In the genomic region with DNA sequence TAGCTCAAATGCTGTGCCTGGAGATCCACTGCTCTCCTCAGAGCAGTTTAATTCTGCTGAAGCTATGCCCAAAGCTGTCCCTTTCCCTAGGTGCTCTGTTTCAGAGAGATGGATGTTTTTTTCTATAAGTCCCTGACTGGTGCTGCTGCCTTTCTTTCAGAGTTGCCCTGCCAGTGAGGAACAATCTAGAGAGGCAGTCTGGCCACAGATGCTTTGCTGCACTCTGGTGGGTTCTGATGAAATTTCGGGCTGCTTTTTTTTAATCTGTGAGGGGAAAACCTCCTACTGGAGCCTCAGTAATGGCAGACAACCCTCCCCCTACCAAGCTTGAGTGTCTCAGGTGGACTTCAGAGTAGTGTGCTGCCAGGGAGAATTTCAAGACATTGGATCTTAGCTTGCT, we compare ENCODE assay signal across 24 cellular contexts.
"Had no signal": no experiment of that assay in that cellular context is flagged by ENCODE, and none has a peak within 500 bp of the region (broad histone marks: within the 10 kb centered on the region; RNA-seq: fewer than 3 reads in every experiment).

No MANE protein-coding gene starts in this region.

- ATAC-seq: activated CD4-positive, alpha-beta T cell treated with anti-CD3 and anti-CD28 coated beads for 36 hours; activated T-cell treated with anti-CD3 and anti-CD28 coated beads, Interleukin-2, amount 50 U/mL, for 72 hours; T-cell had no signal

- H3K27ac Mint-ChIP-seq: activated CD4-positive, alpha-beta memory T cell treated with anti-CD3 and anti-CD28 coated beads, Interleukin-2, amount 10 ng/mL, durations not matched to agents 7 days and 5 days; activated CD4-positive, alpha-beta T cell treated with anti-CD3 and anti-CD28 coated beads for 36 hours; activated naive CD8-positive, alpha-beta T cell treated with anti-CD3 and anti-CD28 coated beads, Interleukin-2, amount 10 ng/mL, durations not matched to agents 7 days and 5 days; activated T-cell treated with anti-CD3 and anti-CD28 coated beads, Interleukin-2, amount 50 U/mL, for 72 hours; activated T-helper 2 cell treated with anti-CD3 and anti-CD28 coated beads, Interferon-gamma antibody, Interleukin-2, Interleukin-4, amounts not matched to agents 10 μg/mL and 5 μg/mL and 100 μg/mL, durations not matched to agents 14 hours and 24 hours and 36 hours; IgD-negative memory B cell; T-cell had no signal

- H3K9me3 ChIP-seq: breast epithelium had no signal

- H3K4me3 Mint-ChIP-seq: activated CD4-positive, alpha-beta memory T cell treated with anti-CD3 and anti-CD28 coated beads, Interleukin-2, amount 10 ng/mL, durations not matched to agents 7 days and 5 days; activated CD4-positive, alpha-beta T cell treated with anti-CD3 and anti-CD28 coated beads for 36 hours; activated naive CD8-positive, alpha-beta T cell treated with anti-CD3 and anti-CD28 coated beads, Interleukin-2, amount 10 ng/mL, durations not matched to agents 7 days and 5 days; activated T-cell treated with anti-CD3 and anti-CD28 coated beads, Interleukin-2, amount 50 U/mL, for 72 hours; IgD-negative memory B cell; T-cell had no signal

- H3K27ac ChIP-seq: breast epithelium, KMS-11, VCaP had no signal

- H3K27me3 Mint-ChIP-seq: activated CD4-positive, alpha-beta memory T cell treated with anti-CD3 and anti-CD28 coated beads, Interleukin-2, amount 10 ng/mL, durations not matched to agents 7 days and 5 days; activated CD4-positive, alpha-beta T cell treated with anti-CD3 and anti-CD28 coated beads for 36 hours; activated naive CD8-positive, alpha-beta T cell treated with anti-CD3 and anti-CD28 coated beads, Interleukin-2, amount 10 ng/mL, durations not matched to agents 7 days and 5 days; IgD-negative memory B cell; T-cell had no signal

- DNase-seq: activated CD4-positive, alpha-beta memory T cell treated with anti-CD3 and anti-CD28 coated beads, Interleukin-2, amount 10 ng/mL, durations not matched to agents 7 days and 5 days; activated CD4-positive, alpha-beta T cell treated with anti-CD3 and anti-CD28 coated beads for 36 hours; activated CD4-positive, alpha-beta T cell treated with anti-CD3 and anti-CD28 coated beads, Interleukin-2, amount 50 U/mL, for 1 hour; activated CD8-positive, alpha-beta memory T cell treated with anti-CD3 and anti-CD28 coated beads, Interleukin-2, amount 50 U/mL, for 4 hours; activated naive CD4-positive, alpha-beta T cell treated with anti-CD3 and anti-CD28 coated beads, Interleukin-2, amount 50 U/mL, for 16 hours; activated naive CD8-positive, alpha-beta T cell treated with anti-CD3 and anti-CD28 coated beads, Interleukin-2, amount 10 ng/mL, durations not matched to agents 7 days and 5 days; activated T-cell treated with anti-CD3 and anti-CD28 coated beads, Interleukin-2, amount 50 U/mL, for 72 hours; aorta; NCI-H1092; NCI-H1417 treated with DMSO at 0.1 percent for 48 hours; NCI-H1694; NCI-H2029; NCI-H345; NCI-H510A; NCI-H526 treated with DMSO at 0.1 percent for 48 hours; NCI-H82; SIG-M5; T-cell; T1000 had no signal

- H3K4me1 ChIP-seq: breast epithelium had no signal

- H3K36me3 ChIP-seq: breast epithelium had no signal

- H3K4me3 ChIP-seq: breast epithelium had no signal

- H3K9me3 Mint-ChIP-seq: activated CD4-positive, alpha-beta memory T cell treated with anti-CD3 and anti-CD28 coated beads, Interleukin-2, amount 10 ng/mL, durations not matched to agents 7 days and 5 days; activated T-cell treated with anti-CD3 and anti-CD28 coated beads, Interleukin-2, amount 50 U/mL, for 72 hours; IgD-negative memory B cell had no signal

- H3K4me1 Mint-ChIP-seq: activated CD4-positive, alpha-beta memory T cell treated with anti-CD3 and anti-CD28 coated beads, Interleukin-2, amount 10 ng/mL, durations not matched to agents 7 days and 5 days; activated CD4-positive, alpha-beta T cell treated with anti-CD3 and anti-CD28 coated beads for 36 hours; activated naive CD8-positive, alpha-beta T cell treated with anti-CD3 and anti-CD28 coated beads, Interleukin-2, amount 10 ng/mL, durations not matched to agents 7 days and 5 days; IgD-negative memory B cell; T-cell had no signal

- H3K9ac ChIP-seq: KMS-11 had no signal

- H3K4me2 ChIP-seq: KMS-11 had no signal

- H3K36me3 Mint-ChIP-seq: activated naive CD8-positive, alpha-beta T cell treated with anti-CD3 and anti-CD28 coated beads, Interleukin-2, amount 10 ng/mL, durations not matched to agents 7 days and 5 days; IgD-negative memory B cell; T-cell had no signal

- H3K27me3 ChIP-seq: breast epithelium had no signal
